9 cellular contexts compared by ENCODE assay signal in the genomic region with DNA sequence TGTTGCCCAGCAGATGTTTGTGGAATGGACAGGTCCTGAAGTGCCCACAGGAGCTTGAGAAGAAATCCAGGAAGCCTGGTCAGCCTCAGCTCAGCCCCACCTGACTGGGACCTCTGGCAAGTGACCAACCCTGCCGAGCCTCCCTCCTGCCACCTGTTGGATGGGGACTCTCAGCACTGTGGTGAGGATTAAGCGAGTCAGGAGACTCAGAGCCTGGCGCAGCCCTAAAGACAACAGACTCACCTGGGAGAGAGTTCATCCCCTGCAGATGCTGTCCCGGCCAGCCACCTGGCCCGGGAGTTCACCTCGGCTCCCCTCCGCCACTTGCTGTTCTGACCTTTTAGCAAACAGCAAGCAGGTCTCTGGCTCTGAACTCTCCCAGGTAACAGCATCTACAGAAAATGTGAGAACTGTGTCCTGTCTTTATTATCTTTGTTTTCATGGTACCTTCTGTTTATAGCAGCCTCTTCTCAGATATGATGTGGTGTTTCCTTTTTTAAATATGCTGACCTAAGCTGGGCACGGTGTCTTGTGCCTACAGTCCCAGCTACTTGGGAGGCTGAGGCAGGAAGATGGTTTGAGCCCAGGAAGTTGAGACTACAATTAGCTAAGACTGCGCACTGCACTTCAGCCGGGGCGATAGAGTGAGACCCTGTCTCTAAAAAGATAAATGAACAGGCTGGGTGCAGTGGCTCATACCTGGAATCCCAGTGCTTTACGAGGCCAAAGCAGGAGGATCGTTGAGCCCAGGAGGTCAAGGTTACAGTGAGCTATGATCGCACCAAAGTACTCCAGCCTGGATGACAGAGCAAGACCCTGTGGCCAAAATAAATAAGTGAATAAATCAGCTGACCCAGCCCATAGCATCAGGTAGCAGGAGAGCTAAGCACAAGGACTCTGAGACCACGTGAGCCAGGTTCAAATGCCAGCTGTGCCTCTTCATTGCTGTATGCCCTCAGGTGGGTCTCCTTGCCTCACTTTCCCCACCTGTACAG. TPM values are rescaled to one million over a fixed set of nuclear protein-coding genes. Genes with fewer than 3 reads are reported as not detected.
DNase-seq lines count a peak whose midpoint lies in the region; ATAC-seq and TF ChIP-seq lines count a peak whose summit lies in the region.
"Had no signal": no experiment of that assay in that cellular context is flagged by ENCODE, and none has a peak within 500 bp of the region (broad histone marks: within the 10 kb centered on the region; RNA-seq: fewer than 3 reads in every experiment).

No MANE protein-coding gene starts in this region.

- no peaks in the 10 kb centered on the region for H4K20me1 ChIP-seq in mammary epithelial cell (ENCODE audit: insufficient read depth, low read length)

- peak in 1 of 2 donors; percentile 46 for TF ChIP-seq CTCF in mammary epithelial cell (conservative IDR thresholded peaks at IDR 0.05 in 1 of 2, IDR thresholded peaks at IDR 0.05 in 1 of 2; ENCODE audit: extremely low read depth in 1 of 2, insufficient read depth in 1 of 2, low read depth in 1 of 2, low read length in 2 of 2)

- no TSS peak for BruUV-seq in mammary epithelial cell (replicated peaks; lab: Mats Ljungman, UMichigan)

- dilution Hi-C loops in mammary epithelial cell (cut with HindIII; ENCODE audit: low sequenced_read_pairs): loop anchor here (10.0 kb wide), 1 partner anchor 85 kb away; no protein-coding TSS in a partner anchor

- H3K79me2 ChIP-seq in mammary epithelial cell (ENCODE audit: insufficient read depth, low read length): no peaks in the 10 kb centered on the region

- ATAC-seq in HG02678 (IDR thresholded peaks at IDR 0.05; ENCODE audit: unreplicated experiment): no peak

- no peak overlapping the region for H3K27ac ChIP-seq in mammary epithelial cell (ENCODE audit: insufficient read depth, low read depth, low read length)

- H3K9me3 ChIP-seq in mammary epithelial cell (replicated peaks; ENCODE audit: insufficient read depth, low read length): no peaks in the 10 kb centered on the region

- 85% methylated on average over 13 of the region's 15 CpGs for WGBS in mammary epithelial cell (ENCODE audit: low coverage, missing lambda C conversion rate)

- in situ Hi-C loops in mammary epithelial cell (cut with MboI; ENCODE audit: low sequenced_read_pairs in 2 of 2): no loop called here

- H2AFZ ChIP-seq in mammary epithelial cell (ENCODE audit: low read depth, low read length): no peak overlapping the region

- H3K9ac ChIP-seq in mammary epithelial cell (ENCODE audit: insufficient read depth, low read length): no peak overlapping the region

- no peaks in the 10 kb centered on the region for H3K36me3 ChIP-seq in mammary epithelial cell (ENCODE audit: insufficient read depth, low read length)

- H3K4me3 ChIP-seq in mammary epithelial cell (replicated peaks in 1 of 3; ENCODE audit: insufficient read depth in 1 of 3, low read depth in 2 of 3, low read length in 3 of 3): no peak overlapping the region

- no peaks in the 10 kb centered on the region for H3K27me3 ChIP-seq in mammary epithelial cell (ENCODE audit: insufficient read depth, low read length)

- CTCF ChIA-PET in mammary epithelial cell (lab: Charles Lee; ENCODE audit: low non-redundant PET): no interaction called here

- intact Hi-C loops in mammary epithelial cell (cut with micrococcal nuclease): loop anchor here (10.0 kb wide), 1 partner anchor 105 kb away; no protein-coding TSS in a partner anchor

- no peak overlapping the region for H3K4me2 ChIP-seq in mammary epithelial cell (ENCODE audit: insufficient read depth, low read depth, low read length)

- H3K4me1 ChIP-seq in mammary epithelial cell (ENCODE audit: insufficient read depth, low read length): peaks cover 48% of the 10 kb centered on the region

- DNase-seq in DMS153 (lab: John Stamatoyannopoulos, UW): peak; percentile 60
- peak; percentile 56 for DNase-seq in NCI-H146 (lab: John Stamatoyannopoulos, UW)
- peak; percentile 44 for DNase-seq in mammary epithelial cell
- peak; percentile 55 for DNase-seq in myocyte (ENCODE audit: low read depth)
- no peak for DNase-seq in activated effector memory CD4-positive, alpha-beta T cell treated with anti-CD3 and anti-CD28 coated beads, Interleukin-2, amount 50 U/mL, for 16 hours
- DNase-seq in activated effector memory CD4-positive, alpha-beta T cell treated with Interleukin-2 at 50 U/mL for 16 hours: no peak
- DNase-seq in NCI-H2107 (lab: John Stamatoyannopoulos, UW): no peak
- DNase-seq: EL had no signal

RNA-seq across cellular contexts. Expression of gene SLC6A6, which starts 32.4 kb away (rescaled TPM):
- total RNA-seq in mammary epithelial cell: 10 to 100 TPM; 14.8 to 17.7 TPM
- polyA plus RNA-seq in mammary epithelial cell: 13.4 TPM
- 76.1 TPM for polyA minus RNA-seq in mammary epithelial cell
- total RNA-seq in myocyte: 63.3 and 79.9 TPM in 2 replicates
- polyA plus RNA-seq in myocyte (2012): 45.9 TPM

Comparison
In these comparisons a context has a peak if more than half of its experiments do, and no peak if none do; other contexts are left out.
1. DNase-seq: peak in DMS153 (single experiment), NCI-H146 (single experiment), mammary epithelial cell (single experiment) and myocyte (single experiment); none in activated effector memory CD4-positive, alpha-beta T cell treated with anti-CD3 and anti-CD28 coated beads, Interleukin-2, amount 50 U/mL, for 16 hours (single experiment), activated effector memory CD4-positive, alpha-beta T cell treated with Interleukin-2 at 50 U/mL for 16 hours (single experiment) and NCI-H2107 (single experiment).